In the genomic region with DNA sequence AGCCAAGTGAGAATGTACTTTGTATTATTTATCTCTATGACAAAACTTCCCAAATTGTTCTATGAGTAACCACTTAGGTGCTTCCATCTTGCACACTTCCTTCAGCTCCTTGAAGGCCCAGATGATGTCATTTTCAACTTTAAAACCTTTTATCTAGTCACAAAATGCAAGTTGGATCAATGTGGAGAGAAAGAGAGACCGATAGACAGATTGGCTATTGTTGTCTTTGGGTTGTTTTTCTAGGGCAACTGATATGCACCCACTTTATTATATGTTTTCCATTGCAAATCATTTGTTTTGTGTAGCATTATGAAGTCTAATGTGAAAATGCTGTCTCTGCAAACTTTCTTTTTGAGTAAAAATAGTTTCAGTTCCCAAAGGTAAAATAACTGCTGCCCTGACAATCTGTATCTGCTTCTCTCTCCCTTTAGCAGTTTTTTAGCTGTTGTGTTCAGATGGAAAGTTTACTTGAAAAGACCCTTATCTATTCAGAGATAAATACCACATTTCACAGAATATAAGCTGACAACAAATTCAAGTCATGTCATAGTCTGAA, we compare ENCODE assay signal across 9 cellular contexts.
DNase-seq lines count a peak whose midpoint lies in the region; ATAC-seq and TF ChIP-seq lines count a peak whose summit lies in the region.
"Had no signal": no experiment of that assay in that cellular context is flagged by ENCODE, and none has a peak within 500 bp of the region (broad histone marks: within the 10 kb centered on the region; RNA-seq: fewer than 3 reads in every experiment).

No MANE protein-coding gene starts in this region.

- H3K27ac ChIP-seq in heart right ventricle, result no peak overlapping the region

- intact Hi-C loops in heart right ventricle (cut with DNase I), result no loop called here

- peaks cover 0 to 21% (median 0%) of the 10 kb centered on the region in 9 donors for H3K4me1 ChIP-seq in heart right ventricle

- H3K36me3 ChIP-seq in heart right ventricle, result no peaks in the 10 kb centered on the region

- H3K27me3 ChIP-seq in heart right ventricle, result no peaks in the 10 kb centered on the region

- WGBS in heart right ventricle, 2 donors, result 54 to 68% methylated on average over 1 of the region's 1 CpG

- H3K9me3 ChIP-seq in heart right ventricle, result no peaks in the 10 kb centered on the region

- peak; percentile 47 for TF ChIP-seq POLR2A in erythroblast (IDR thresholded peaks at IDR 0.05; ENCODE audit: low read length)

- DNase-seq in erythroblast (lab: John Stamatoyannopoulos, UW) (peak; percentile 79 to 84), heart right ventricle (no peak), NCI-H526 treated with DMSO at 0.1 percent for 48 hours (lab: John Stamatoyannopoulos, UW) (no peak), NOMO-1 (lab: John Stamatoyannopoulos, UW; ENCODE audit: unreplicated experiment in 2 of 2) (no peak), DMS53 (lab: John Stamatoyannopoulos, UW) (no peak)

- ATAC-seq in GM18502 (IDR thresholded peaks at IDR 0.05; ENCODE audit: poor library complexity, unreplicated experiment) (peak; percentile 92), GM21528 (IDR thresholded peaks at IDR 0.05; ENCODE audit: low FRiP score, unreplicated experiment) (peak; percentile 96), HG03342 (IDR thresholded peaks at IDR 0.05; ENCODE audit: unreplicated experiment) (peak; percentile 79), heart right ventricle (no peak)
- ATAC-seq: HepG2 had no signal

- no peak for TF ChIP-seq CTCF in heart right ventricle (IDR thresholded peaks at IDR 0.05)

- no peak overlapping the region for H3K4me3 ChIP-seq in heart right ventricle

Comparison
In these comparisons a context has a peak if more than half of its experiments do, and no peak if none do; other contexts are left out.
1. ATAC-seq: peak in GM18502 (single experiment), GM21528 (single experiment) and HG03342 (single experiment); none in heart right ventricle (0 of 8).
2. DNase-seq: peak in erythroblast (2 of 2); none in heart right ventricle (0 of 2), NCI-H526 treated with DMSO at 0.1 percent for 48 hours (single experiment), NOMO-1 (0 of 2) and DMS53 (single experiment).